In genomic region chr21:34320006-34320405, GRCh38 we compare ENCODE assay signal across 18 cellular contexts. TPM values are rescaled to one million over a fixed set of nuclear protein-coding genes. Genes with fewer than 3 reads are reported as not detected.
DNase-seq lines count a peak whose midpoint lies in the region; ATAC-seq and TF ChIP-seq lines count a peak whose summit lies in the region.
"Had no signal": no experiment of that assay in that cellular context is flagged by ENCODE, and none has a peak within 500 bp of the region (broad histone marks: within the 10 kb centered on the region; RNA-seq: fewer than 3 reads in every experiment).

No MANE protein-coding gene starts in this region.

- in situ Hi-C loops in astrocyte of the cerebellum (cut with HindIII; ENCODE audit: low sequenced_read_pairs), result no loop called here

- H3K79me1 ChIP-seq in mesenchymal stem cell (replicated peaks; ENCODE audit: low read length, poor library complexity, severe bottlenecking) (no peaks in the 10 kb centered on the region), neuronal stem cell (ENCODE audit: low read depth, low read length) (no peaks in the 10 kb centered on the region)

- no peaks in the 10 kb centered on the region for H3K4me1 Mint-ChIP-seq in Caco-2 (ENCODE audit: low read depth, unreplicated experiment)
- H3K4me1 Mint-ChIP-seq: CD14-positive monocyte; CD4-positive, alpha-beta memory T cell; H9 had no signal

- H3K14ac ChIP-seq in mesenchymal stem cell (ENCODE audit: low read length in 2 of 2), result no peak overlapping the region
- H3K14ac ChIP-seq in neuronal stem cell (ENCODE audit: low read length), result no peak overlapping the region

- H3K4me1 ChIP-seq in mesenchymal stem cell (ENCODE audit: control insufficient read depth, insufficient read depth, low read depth, low read length) (no peaks in the 10 kb centered on the region), neuronal stem cell (ENCODE audit: control insufficient read depth in 2 of 2, insufficient read depth in 1 of 2, low read depth in 1 of 2, low read length in 2 of 2) (no peaks in the 10 kb centered on the region), upper lobe of left lung (no peaks in the 10 kb centered on the region), Caco-2 (no peaks in the 10 kb centered on the region)
- H3K4me1 ChIP-seq: A549, BLaER1 had no signal

- H3K9me3 ChIP-seq in mesenchymal stem cell (ENCODE audit: control insufficient read depth, low read length) (no peaks in the 10 kb centered on the region), neuronal stem cell (replicated peaks in 1 of 2; ENCODE audit: control insufficient read depth in 2 of 2, insufficient read depth in 1 of 2, low read depth in 1 of 2, low read length in 2 of 2) (peaks cover 0 to 3% of the 10 kb centered on the region in 2 donors), upper lobe of left lung (no peaks in the 10 kb centered on the region), Caco-2 (no peaks in the 10 kb centered on the region)
- H3K9me3 ChIP-seq: A549 had no signal

- POLR2A ChIA-PET in Caco-2 (lab: Charles Lee), result no interaction called here

- TF ChIP-seq EP300 in upper lobe of left lung (IDR thresholded peaks at IDR 0.05), result no peak

- H3K27me3 Mint-ChIP-seq in Caco-2 (ENCODE audit: insufficient read depth, unreplicated experiment), result peaks cover 9% of the 10 kb centered on the region

- H3K4ac ChIP-seq in mesenchymal stem cell (ENCODE audit: low read depth in 1 of 2, low read length in 2 of 2) (no peak overlapping the region), neuronal stem cell (ENCODE audit: low read length) (no peak overlapping the region)

- H3K9me3 Mint-ChIP-seq in Caco-2 (ENCODE audit: unreplicated experiment), result no peaks in the 10 kb centered on the region
- H3K9me3 Mint-ChIP-seq: H9 had no signal

- no peak overlapping the region for H3K4me3 Mint-ChIP-seq in Caco-2 (ENCODE audit: unreplicated experiment)
- H3K4me3 Mint-ChIP-seq: CD4-positive, alpha-beta memory T cell; H9 had no signal

- H3K36me3 ChIP-seq in mesenchymal stem cell (ENCODE audit: control insufficient read depth in 1 of 2, insufficient read depth in 2 of 2, low read depth in 1 of 2, low read length in 2 of 2), result no peaks in the 10 kb centered on the region
- no peaks in the 10 kb centered on the region for H3K36me3 ChIP-seq in neuronal stem cell (replicated peaks in 1 of 2; ENCODE audit: control insufficient read depth in 2 of 2, insufficient read depth in 2 of 2, low read length in 2 of 2)
- H3K36me3 ChIP-seq in upper lobe of left lung, result no peaks in the 10 kb centered on the region
- H3K36me3 ChIP-seq in Caco-2 (ENCODE audit: control insufficient read depth, insufficient read depth, low read length), result no peaks in the 10 kb centered on the region
- H3K36me3 ChIP-seq: BLaER1 had no signal

- no peak overlapping the region for H2BK12ac ChIP-seq in mesenchymal stem cell (ENCODE audit: low read length in 2 of 2)
- no peak overlapping the region for H2BK12ac ChIP-seq in neuronal stem cell (ENCODE audit: low read length)

- H2AFZ ChIP-seq in mesenchymal stem cell (ENCODE audit: low read depth, low read length) (no peak overlapping the region), neuronal stem cell (ENCODE audit: low read length) (no peak overlapping the region)

- no peak overlapping the region for H3K27ac Mint-ChIP-seq in Caco-2 (ENCODE audit: unreplicated experiment)
- H3K27ac Mint-ChIP-seq: CD14-positive monocyte; CD4-positive, alpha-beta memory T cell; H9 had no signal

- H3K4me2 ChIP-seq in mesenchymal stem cell (ENCODE audit: low read length, poor library complexity, severe bottlenecking) (no peak overlapping the region), neuronal stem cell (ENCODE audit: insufficient read depth, low read length, poor library complexity, severe bottlenecking) (no peak overlapping the region)
- H3K4me2 ChIP-seq: A549, BLaER1 had no signal

- peak; percentile 42 for DNase-seq in AG10803 (ENCODE audit: low read depth)
- peak; percentile 50 for DNase-seq in astrocyte of the cerebellum (ENCODE audit: low read depth)
- DNase-seq in glomerular visceral epithelial cell (ENCODE audit: extremely low spot score), result peak; percentile 59
- DNase-seq in mesenchymal stem cell, result no peak
- no peak for DNase-seq in inferior parietal cortex (ENCODE audit: extremely low spot score)
- no peak for DNase-seq in neuronal stem cell (ENCODE audit: low spot score)
- DNase-seq in upper lobe of left lung, result no peak
- no peak for DNase-seq in Caco-2
- DNase-seq: Calu3; CD4-positive, alpha-beta memory T cell; DMS79 treated with DMSO at 0.1 percent for 48 hours; GF-D8; H9 had no signal

- H3K23ac ChIP-seq in mesenchymal stem cell (ENCODE audit: low read length in 2 of 2) (no peak overlapping the region), neuronal stem cell (ENCODE audit: low read depth, low read length, poor library complexity) (no peak overlapping the region)

- H2BK5ac ChIP-seq in mesenchymal stem cell (ENCODE audit: low read depth, low read length, poor library complexity, severe bottlenecking), result no peak overlapping the region
- no peak overlapping the region for H2BK5ac ChIP-seq in neuronal stem cell (ENCODE audit: low read length)

- H3K18ac ChIP-seq in mesenchymal stem cell (ENCODE audit: low read depth in 1 of 2, low read length in 2 of 2) (no peak overlapping the region), neuronal stem cell (ENCODE audit: low read length) (no peak overlapping the region)

- H2BK120ac ChIP-seq in mesenchymal stem cell (ENCODE audit: low read depth, low read length) (no peak overlapping the region), neuronal stem cell (ENCODE audit: low read depth, low read length) (no peak overlapping the region)

- CTCF ChIA-PET in Caco-2 (lab: Charles Lee), result no interaction called here

- no peak overlapping the region for H3K4me3 ChIP-seq in AG10803 (ENCODE audit: low read length)
- no peak overlapping the region for H3K4me3 ChIP-seq in astrocyte of the cerebellum (ENCODE audit: low read depth, low read length)
- H3K4me3 ChIP-seq in mesenchymal stem cell (ENCODE audit: insufficient read depth in 1 of 2, low read depth in 1 of 2, low read length in 2 of 2), result no peak overlapping the region
- H3K4me3 ChIP-seq in neuronal stem cell (ENCODE audit: low read length in 2 of 2), result no peak overlapping the region
- H3K4me3 ChIP-seq in upper lobe of left lung, result no peak overlapping the region
- no peak overlapping the region for H3K4me3 ChIP-seq in Caco-2 (ENCODE audit: low read depth, low read length)
- H3K4me3 ChIP-seq: A549, BLaER1 had no signal

- TF ChIP-seq CTCF in AG10803 (conservative IDR thresholded peaks at IDR 0.05; ENCODE audit: low read length) (no peak), astrocyte of the cerebellum (IDR thresholded peaks at IDR 0.05; ENCODE audit: low read depth, low read length, missing control alignments) (no peak), upper lobe of left lung (IDR thresholded peaks at IDR 0.05) (no peak), Caco-2 (IDR thresholded peaks at IDR 0.05; ENCODE audit: insufficient read depth in 1 of 2, low read depth in 1 of 2, low read length in 1 of 2, severe bottlenecking in 1 of 2, unreplicated experiment in 1 of 2) (no peak)

- H4K8ac ChIP-seq in mesenchymal stem cell (ENCODE audit: low read length), result no peak overlapping the region
- no peak overlapping the region for H4K8ac ChIP-seq in neuronal stem cell (ENCODE audit: low read depth, low read length)

- BruUV-seq in Caco-2 (replicated peaks; lab: Mats Ljungman, UMichigan), result no TSS peak

- H3K27me3 ChIP-seq in mesenchymal stem cell (ENCODE audit: control insufficient read depth in 1 of 2, insufficient read depth in 1 of 2, low read length in 2 of 2) (no peaks in the 10 kb centered on the region), neuronal stem cell (ENCODE audit: control insufficient read depth in 3 of 3, insufficient read depth in 3 of 3, low read depth in 1 of 3, low read length in 3 of 3) (no peaks in the 10 kb centered on the region), upper lobe of left lung (no peaks in the 10 kb centered on the region), Caco-2 (replicated peaks; ENCODE audit: control insufficient read depth, insufficient read depth, low read length) (no peaks in the 10 kb centered on the region; the same call in 1 of the 2 replicates)
- H3K27me3 ChIP-seq: BLaER1 had no signal

- 90% methylated on average over 4 of the region's 4 CpGs for WGBS in mesenchymal stem cell
- no CpG with 5 or more reads among the region's 4 CpGs for WGBS in neuronal stem cell (ENCODE audit: extremely low coverage in 2 of 2, insufficient read length in 2 of 2, insufficient replicate concordance in 1 of 2), 2 donors
- WGBS in upper lobe of left lung, 2 donors, result 78 to 86% methylated on average over 4 of the region's 4 CpGs

- H3K36me3 Mint-ChIP-seq in Caco-2 (ENCODE audit: insufficient read depth, unreplicated experiment), result no peaks in the 10 kb centered on the region
- H3K36me3 Mint-ChIP-seq: CD14-positive monocyte; CD4-positive, alpha-beta memory T cell had no signal

- peak overlapping the region; percentile 75 for H3K27ac ChIP-seq in mesenchymal stem cell (ENCODE audit: low read length, poor library complexity, severe bottlenecking)
- no peak overlapping the region for H3K27ac ChIP-seq in neuronal stem cell (replicated peaks; ENCODE audit: low read length)
- no peak overlapping the region for H3K27ac ChIP-seq in upper lobe of left lung
- H3K27ac ChIP-seq: 22Rv1, A549, BLaER1 had no signal

- H4K91ac ChIP-seq in mesenchymal stem cell (ENCODE audit: low read length) (no peak overlapping the region), neuronal stem cell (ENCODE audit: low read depth, low read length, poor library complexity) (no peak overlapping the region)

- TF ChIP-seq POLR2A in upper lobe of left lung (IDR thresholded peaks at IDR 0.05), result no peak

- H2AK5ac ChIP-seq in mesenchymal stem cell (ENCODE audit: low read length, severe bottlenecking) (peak overlapping the region; percentile 7), neuronal stem cell (ENCODE audit: low read depth, low read length) (no peak overlapping the region)

- intact Hi-C loops in Caco-2 (cut with micrococcal nuclease; ENCODE audit: unreplicated experiment), result no loop called here

- H2BK15ac ChIP-seq in mesenchymal stem cell (ENCODE audit: low read depth, poor library complexity, severe bottlenecking) (no peak overlapping the region), neuronal stem cell (ENCODE audit: low read length) (no peak overlapping the region)

- H3K9ac ChIP-seq in mesenchymal stem cell (ENCODE audit: low read length) (no peak overlapping the region), neuronal stem cell (ENCODE audit: low read depth, low read length, poor library complexity) (no peak overlapping the region)
- H3K9ac ChIP-seq: BLaER1 had no signal

- no peak for ATAC-seq in upper lobe of left lung (ENCODE audit: low FRiP score in 2 of 2)
- ATAC-seq: A549 had no signal

RNA-seq across cellular contexts. Expression of gene KCNE2, which starts 43.8 kb away (rescaled TPM):
- polyA plus RNA-seq in mesenchymal stem cell (2013, experiment 1 of 2), result 0.04 TPM
- not detected for polyA plus RNA-seq in mesenchymal stem cell (2013, experiment 2 of 2)
- polyA plus RNA-seq in neuronal stem cell (2013, experiment 1 of 2), result 0.96 TPM
- 1.2 TPM for polyA plus RNA-seq in neuronal stem cell (2013, experiment 2 of 2)
- total RNA-seq in upper lobe of left lung, result not detected
- total RNA-seq in Caco-2 (2022), result not detected in 2 replicates
- total RNA-seq: Calu3; CD4-positive, alpha-beta memory T cell; H9; HT1080 had no signal
- polyA plus RNA-seq: A549 had no signal

RNA-seq across cellular contexts. Expression of gene SMIM11, which starts 55.3 kb away (rescaled TPM):
- 10.8 TPM for polyA plus RNA-seq in mesenchymal stem cell (2013, experiment 1 of 2)
- 11.4 TPM for polyA plus RNA-seq in mesenchymal stem cell (2013, experiment 2 of 2)
- polyA plus RNA-seq in neuronal stem cell (2013, experiment 1 of 2), result 7.6 TPM
- polyA plus RNA-seq in neuronal stem cell (2013, experiment 2 of 2), result 14.7 TPM
- total RNA-seq in upper lobe of left lung (10 to 100 TPM in 2 of 6 donors, 1 to 10 TPM in 4; 3.0 to 21.6 (median 8.0) TPM), Caco-2 (2022) (1.3 and 17.2 TPM in 2 replicates)

Comparison
In these comparisons a context has a peak if more than half of its experiments do, and no peak if none do; other contexts are left out.
1. DNase-seq: peak in AG10803 (single experiment), astrocyte of the cerebellum (single experiment) and glomerular visceral epithelial cell (single experiment); none in mesenchymal stem cell (single experiment), inferior parietal cortex (single experiment), neuronal stem cell (single experiment), upper lobe of left lung (0 of 2) and Caco-2 (0 of 2).